ENCODE assay signal across 18 cellular contexts in the genomic region with DNA sequence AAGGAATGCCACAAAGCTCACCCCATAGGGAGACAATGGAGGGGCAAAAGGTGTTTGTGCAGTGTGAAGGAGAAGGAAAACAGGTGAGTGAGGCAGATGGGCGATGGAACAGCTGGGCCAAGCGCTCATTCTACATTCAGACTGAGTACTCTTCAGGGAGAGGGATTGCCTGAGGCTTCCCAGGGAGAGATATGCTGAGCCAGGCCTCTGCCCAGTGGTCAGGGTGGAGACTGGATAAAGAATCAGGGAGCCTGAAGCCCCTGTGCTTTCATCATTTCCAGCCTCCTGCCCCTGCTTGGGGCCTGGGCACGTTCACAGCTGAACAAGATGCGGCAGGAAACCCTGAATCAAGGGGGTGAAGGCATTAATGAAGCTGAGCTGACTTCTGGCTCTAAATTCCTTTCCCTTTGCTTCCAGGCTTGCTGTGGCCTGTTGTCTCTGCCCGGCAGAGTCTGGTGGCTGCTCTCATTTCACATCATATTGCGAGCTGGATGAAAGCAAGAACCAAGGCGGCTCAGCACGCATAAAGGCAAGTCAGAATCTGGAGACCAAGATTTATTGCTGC. TPM values are rescaled to one million over a fixed set of nuclear protein-coding genes. Genes with fewer than 3 reads are reported as not detected.
DNase-seq lines count a peak whose midpoint lies in the region; ATAC-seq and TF ChIP-seq lines count a peak whose summit lies in the region.
"Had no signal": no experiment of that assay in that cellular context is flagged by ENCODE, and none has a peak within 500 bp of the region (broad histone marks: within the 10 kb centered on the region; RNA-seq: fewer than 3 reads in every experiment).

No MANE protein-coding gene starts in this region.

- ATAC-seq in left ventricle myocardium superior: no peak
- ATAC-seq in esophagus mucosa: peak; percentile 63
- no peak for ATAC-seq in HG02642 (IDR thresholded peaks at IDR 0.05; ENCODE audit: poor library complexity, unreplicated experiment)
- no peak for ATAC-seq in activated naive CD4-positive, alpha-beta T cell treated with anti-CD3 and anti-CD28 coated beads, Interleukin-2, amount 50 U/mL, for 72 hours
- ATAC-seq: activated CD8-positive, alpha-beta T cell treated with anti-CD3 and anti-CD28 coated beads for 36 hours; activated T-cell treated with anti-CD3 and anti-CD28 coated beads, Interleukin-2, amount 50 U/mL, for 72 hours; left lung; stimulated activated naive CD8-positive, alpha-beta T cell treated with anti-CD3 and anti-CD28 coated beads, Interleukin-15, Interleukin-2, amounts not matched to agents 100 U/mL and 50 U/mL, for 24 hours had no signal

- no peak for TF ChIP-seq POLR2A in vagina (IDR thresholded peaks at IDR 0.05)

- peak overlapping the region; percentile 21 for H3K27ac Mint-ChIP-seq in neural progenitor cell
- H3K27ac Mint-ChIP-seq in activated naive CD4-positive, alpha-beta T cell treated with anti-CD3 and anti-CD28 coated beads, Interleukin-2, amount 50 U/mL, for 72 hours: no peak overlapping the region
- H3K27ac Mint-ChIP-seq: activated CD8-positive, alpha-beta T cell treated with anti-CD3 and anti-CD28 coated beads for 36 hours; activated naive CD8-positive, alpha-beta T cell treated with anti-CD3 and anti-CD28 coated beads for 36 hours; activated T-cell treated with anti-CD3 and anti-CD28 coated beads, Interleukin-2, amount 50 U/mL, for 72 hours; CD4-positive, alpha-beta T cell had no signal

- H4K20me1 ChIP-seq in neural progenitor cell (ENCODE audit: low read depth): no peaks in the 10 kb centered on the region

- DNase-seq in right atrium auricular region (ENCODE audit: low spot score) (no peak), left ventricle myocardium superior (no peak), neural progenitor cell (ENCODE audit: low spot score) (peak; percentile 27), vagina (ENCODE audit: extremely low spot score in 2 of 2) (no peak)
- DNase-seq in activated naive CD4-positive, alpha-beta T cell treated with anti-CD3 and anti-CD28 coated beads, Interleukin-2, amount 50 U/mL, for 72 hours (ENCODE audit: low spot score in 2 of 2): no peak
- no peak for DNase-seq in stimulated activated CD4-positive, alpha-beta T cell treated with anti-CD3 and anti-CD28 coated beads, Interleukin-12 subunit alpha, Interleukin-12 subunit beta, amount 100 ng/mL, for 4 hours
- DNase-seq: activated CD8-positive, alpha-beta T cell treated with anti-CD3 and anti-CD28 coated beads for 36 hours; activated naive CD8-positive, alpha-beta T cell treated with anti-CD3 and anti-CD28 coated beads for 36 hours; activated T-cell treated with anti-CD3 and anti-CD28 coated beads, Interleukin-2, amount 50 U/mL, for 72 hours; caudate nucleus; CD4-positive, alpha-beta T cell; left lung; NCI-H1436; NCI-H226; stimulated activated naive CD8-positive, alpha-beta T cell treated with anti-CD3 and anti-CD28 coated beads, Interleukin-15, Interleukin-2, amounts not matched to agents 100 U/mL and 50 U/mL, for 24 hours; T-helper 1 cell had no signal

- H3K9me3 ChIP-seq in right atrium auricular region: no peaks in the 10 kb centered on the region
- no peaks in the 10 kb centered on the region for H3K9me3 ChIP-seq in neural progenitor cell (ENCODE audit: low read depth)
- no peaks in the 10 kb centered on the region for H3K9me3 ChIP-seq in vagina
- H3K9me3 ChIP-seq: left lung had no signal

- peaks cover 46% of the 10 kb centered on the region for H3K4me1 Mint-ChIP-seq in neural progenitor cell

- peak overlapping the region; percentile 6 for H3K4me2 ChIP-seq in neural progenitor cell

- no peaks in the 10 kb centered on the region for H3K36me3 Mint-ChIP-seq in neural progenitor cell
- H3K36me3 Mint-ChIP-seq in activated naive CD4-positive, alpha-beta T cell treated with anti-CD3 and anti-CD28 coated beads, Interleukin-2, amount 50 U/mL, for 72 hours: no peaks in the 10 kb centered on the region
- H3K36me3 Mint-ChIP-seq: activated naive CD8-positive, alpha-beta T cell treated with anti-CD3 and anti-CD28 coated beads for 36 hours had no signal

- intact Hi-C loops in left ventricle myocardium superior (cut with micrococcal nuclease): no loop called here
- intact Hi-C loops in vagina (cut with DNase I): no loop called here

- no peaks in the 10 kb centered on the region for H3K27me3 ChIP-seq in right atrium auricular region
- H3K27me3 ChIP-seq in neural progenitor cell: no peaks in the 10 kb centered on the region
- no peaks in the 10 kb centered on the region for H3K27me3 ChIP-seq in vagina
- H3K27me3 ChIP-seq: left lung had no signal

- H3F3A ChIP-seq in neural progenitor cell (ENCODE audit: low read depth): peaks cover 12% of the 10 kb centered on the region

- H3K79me2 ChIP-seq in neural progenitor cell (ENCODE audit: low read depth): no peaks in the 10 kb centered on the region

- no peaks in the 10 kb centered on the region for H3K36me3 ChIP-seq in right atrium auricular region
- H3K36me3 ChIP-seq in neural progenitor cell: no peaks in the 10 kb centered on the region
- no peaks in the 10 kb centered on the region for H3K36me3 ChIP-seq in vagina
- H3K36me3 ChIP-seq: left lung had no signal

- no peak overlapping the region for H2AFZ ChIP-seq in neural progenitor cell (replicated peaks)

- peaks cover 4% of the 10 kb centered on the region for H3K27me3 Mint-ChIP-seq in neural progenitor cell (ENCODE audit: insufficient read depth, low read depth)
- H3K27me3 Mint-ChIP-seq: activated naive CD8-positive, alpha-beta T cell treated with anti-CD3 and anti-CD28 coated beads for 36 hours; CD4-positive, alpha-beta T cell had no signal

- no peak for TF ChIP-seq CTCF in right atrium auricular region (IDR thresholded peaks at IDR 0.05)
- no peak for TF ChIP-seq CTCF in neural progenitor cell (IDR thresholded peaks at IDR 0.05)
- no peak for TF ChIP-seq CTCF in vagina (IDR thresholded peaks at IDR 0.05)

- H3K9me3 Mint-ChIP-seq in neural progenitor cell: no peaks in the 10 kb centered on the region
- H3K9me3 Mint-ChIP-seq in activated naive CD4-positive, alpha-beta T cell treated with anti-CD3 and anti-CD28 coated beads, Interleukin-2, amount 50 U/mL, for 72 hours: no peaks in the 10 kb centered on the region
- H3K9me3 Mint-ChIP-seq: activated CD8-positive, alpha-beta T cell treated with anti-CD3 and anti-CD28 coated beads for 36 hours; activated naive CD8-positive, alpha-beta T cell treated with anti-CD3 and anti-CD28 coated beads for 36 hours; activated T-cell treated with anti-CD3 and anti-CD28 coated beads, Interleukin-2, amount 50 U/mL, for 72 hours; CD4-positive, alpha-beta T cell had no signal

- H3K9ac ChIP-seq in neural progenitor cell: no peak overlapping the region

- H3K4me3 Mint-ChIP-seq in neural progenitor cell: no peak overlapping the region
- H3K4me3 Mint-ChIP-seq: activated CD8-positive, alpha-beta T cell treated with anti-CD3 and anti-CD28 coated beads for 36 hours; activated naive CD8-positive, alpha-beta T cell treated with anti-CD3 and anti-CD28 coated beads for 36 hours; activated T-cell treated with anti-CD3 and anti-CD28 coated beads, Interleukin-2, amount 50 U/mL, for 72 hours; CD4-positive, alpha-beta T cell had no signal

- H3K4me3 ChIP-seq in right atrium auricular region (no peak overlapping the region), neural progenitor cell (no peak overlapping the region), vagina (no peak overlapping the region)
- H3K4me3 ChIP-seq: left lung had no signal

- H3K4me1 ChIP-seq in right atrium auricular region (peaks cover 0 to 51% of the 10 kb centered on the region in 2 donors), neural progenitor cell (peaks cover 27% of the 10 kb centered on the region), vagina (peaks cover 37% of the 10 kb centered on the region)

- H3K27ac ChIP-seq in right atrium auricular region: peak overlapping the region; percentile 85 to 91
- peak overlapping the region; percentile 30 for H3K27ac ChIP-seq in neural progenitor cell
- peak overlapping the region; percentile 83 for H3K27ac ChIP-seq in vagina

RNA-seq across cellular contexts. Expression of gene RPL37A, which starts 34.9 kb away (rescaled TPM):
- total RNA-seq in right atrium auricular region (1,000 to 10,000 TPM in 1 of 2 donors, 100 to 1,000 TPM in 1; 425 to 1,004 TPM), left ventricle myocardium superior (1,901 TPM), esophagus mucosa (2,683 TPM), neural progenitor cell (ENCODE audit: low replicate concordance) (1,730 and 1,918 TPM in 2 replicates), vagina (1,089 TPM)
- total RNA-seq in activated naive CD4-positive, alpha-beta T cell treated with anti-CD3 and anti-CD28 coated beads, Interleukin-2, amount 50 U/mL, for 72 hours: 1,000 to 10,000 TPM; 3,400 to 3,972 TPM

Comparison
In these comparisons a context has a peak if more than half of its experiments do, and no peak if none do; other contexts are left out.
1. H3K27ac ChIP-seq: peak in every context shown above with its lines; median percentile 88 in right atrium auricular region; 83 in vagina; 30 in neural progenitor cell.